ENCODE assay signal across 11 cellular contexts in the genomic region with DNA sequence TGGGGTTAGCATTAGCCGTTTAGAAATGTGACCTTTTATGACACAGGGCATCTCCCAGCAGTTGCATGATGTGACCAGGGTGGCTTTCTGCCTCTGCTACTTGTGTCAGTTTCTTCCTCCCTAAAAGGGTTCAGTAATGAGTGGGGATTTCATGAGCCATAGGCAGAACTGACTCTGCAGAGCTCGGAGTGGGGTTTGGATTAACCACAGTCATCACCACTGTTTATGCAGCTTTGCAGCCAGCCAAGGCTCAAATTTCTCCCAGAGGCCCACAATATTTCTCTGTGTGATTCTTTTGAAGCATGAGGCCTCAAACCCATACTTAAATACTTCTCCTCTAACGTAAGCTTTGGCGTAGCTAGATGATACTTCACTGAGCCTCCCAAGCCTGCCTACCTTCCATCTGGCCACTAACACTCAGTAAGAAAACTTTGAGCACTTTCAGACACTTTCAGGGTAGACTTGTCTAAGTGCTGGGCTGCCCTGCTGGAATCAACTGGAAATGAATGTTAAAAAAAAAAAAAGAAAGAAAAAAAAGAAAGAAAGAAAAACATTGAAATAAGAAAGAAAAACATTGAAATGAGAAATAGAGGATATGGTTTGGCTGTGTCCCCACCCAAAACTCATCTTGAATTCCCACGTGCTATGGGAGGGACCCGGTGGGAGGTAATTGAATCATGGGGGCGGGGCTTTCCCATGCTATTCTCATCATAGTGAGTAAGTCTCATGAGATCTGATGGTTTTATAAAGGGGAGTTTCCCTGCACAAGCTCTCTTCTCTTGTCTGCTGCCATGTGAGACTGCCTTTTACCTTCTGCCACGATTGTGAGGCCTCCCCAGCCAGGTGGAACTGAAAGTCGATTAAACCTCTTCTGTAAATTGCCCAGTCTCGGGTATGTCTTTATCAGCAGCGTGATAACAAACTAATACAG. TPM values are rescaled to one million over a fixed set of nuclear protein-coding genes. Genes with fewer than 3 reads are reported as not detected.
A peak's percentile ranks its signal among the peaks of the same experiment; 100 is the strongest.
DNase-seq lines count a peak whose midpoint lies in the region; ATAC-seq and TF ChIP-seq lines count a peak whose summit lies in the region.
"Had no signal": no experiment of that assay in that cellular context is flagged by ENCODE, and none has a peak within 500 bp of the region (broad histone marks: within the 10 kb centered on the region; RNA-seq: fewer than 3 reads in every experiment).

No MANE protein-coding gene starts in this region.

- no peak for TF ChIP-seq CTCF in gastrocnemius medialis (IDR thresholded peaks at IDR 0.05 in 4 of 5, conservative IDR thresholded peaks at IDR 0.05 in 1 of 5)

- ATAC-seq in gastrocnemius medialis = peak in 1 of 2 donors; percentile 43

- H3K9me3 ChIP-seq in SJCRH30 (replicated peaks) (no peaks in the 10 kb centered on the region; the same call in 1 of the 2 replicates), gastrocnemius medialis (no peaks in the 10 kb centered on the region)

- no peak for TF ChIP-seq POLR2A in gastrocnemius medialis (IDR thresholded peaks at IDR 0.05)

- in situ Hi-C loops in gastrocnemius medialis (cut with MboI; ENCODE audit: low sequenced_read_pairs in 4 of 4) = loop anchor here in 1 of 4 donors (25.0 kb wide), 1 partner anchor 574 kb away; no protein-coding TSS in a partner anchor

- no peaks in the 10 kb centered on the region for H3K27me3 ChIP-seq in SJCRH30
- H3K27me3 ChIP-seq in gastrocnemius medialis = no peaks in the 10 kb centered on the region

- peak; percentile 91 for DNase-seq in EH (ENCODE audit: low read depth)
- DNase-seq in SJCRH30 = peak; percentile 88 to 96
- DNase-seq in fibroblast of the conjunctiva (ENCODE audit: low read depth) = peak; percentile 85
- peak in 1 of 2 donors; percentile 56 for DNase-seq in gastrocnemius medialis
- no peak for DNase-seq in HK-2 (ENCODE audit: unreplicated experiment)
- DNase-seq in KG1 (lab: John Stamatoyannopoulos, UW) = no peak
- no peak for DNase-seq in T-helper 1 cell
- DNase-seq in NCI-H774 (lab: John Stamatoyannopoulos, UW) = no peak
- DNase-seq: activated naive CD4-positive, alpha-beta T cell treated with Interleukin-2 at 50 U/mL for 16 hours; glutamatergic neuron; NCI-H748 treated with DMSO at 0.1 percent for 48 hours had no signal

- peak overlapping the region; percentile 39 for H3K27ac ChIP-seq in SJCRH30
- peak overlapping the region in 3 of 4 donors; percentile 30 to 44 (median 31) for H3K27ac ChIP-seq in gastrocnemius medialis

- H3K36me3 ChIP-seq in SJCRH30 = no peaks in the 10 kb centered on the region
- no peaks in the 10 kb centered on the region for H3K36me3 ChIP-seq in gastrocnemius medialis

- H3K4me3 ChIP-seq in SJCRH30 = no peak overlapping the region
- H3K4me3 ChIP-seq in gastrocnemius medialis = no peak overlapping the region

- intact Hi-C loops in gastrocnemius medialis (cut with DNase I; ENCODE audit: low total_unique reads) = no loop called here

- H3K4me1 ChIP-seq in SJCRH30 (peaks cover 28% of the 10 kb centered on the region), gastrocnemius medialis (peaks cover 4 to 9% of the 10 kb centered on the region in 2 donors)

RNA-seq across cellular contexts. Expression of a gene that starts 11.5 kb away (rescaled TPM):
- total RNA-seq in SJCRH30 (2014; rRNA removed; shearing (Covaris generic)) = 121 and 133 TPM in 2 replicates
- total RNA-seq in gastrocnemius medialis = 10 to 100 TPM; 53.8 to 62.3 (median 57.4) TPM

RNA-seq across cellular contexts. Expression of a gene that starts 50.4 kb away (rescaled TPM):
- 0.15 and 0.40 TPM in 2 replicates for total RNA-seq in SJCRH30 (2014; rRNA removed; shearing (Covaris generic))
- under 1 TPM in 3 of 4 donors, not detected in 1; 0.26 to 0.35 (median 0.34) TPM for total RNA-seq in gastrocnemius medialis

Comparison
In these comparisons a context has a peak if more than half of its experiments do, and no peak if none do; other contexts are left out.
1. DNase-seq: peak in EH (single experiment), SJCRH30 (2 of 2) and fibroblast of the conjunctiva (single experiment); none in HK-2 (single experiment), KG1 (single experiment), T-helper 1 cell (0 of 5) and NCI-H774 (single experiment).